9 cellular contexts compared by ENCODE assay signal in the genomic region with DNA sequence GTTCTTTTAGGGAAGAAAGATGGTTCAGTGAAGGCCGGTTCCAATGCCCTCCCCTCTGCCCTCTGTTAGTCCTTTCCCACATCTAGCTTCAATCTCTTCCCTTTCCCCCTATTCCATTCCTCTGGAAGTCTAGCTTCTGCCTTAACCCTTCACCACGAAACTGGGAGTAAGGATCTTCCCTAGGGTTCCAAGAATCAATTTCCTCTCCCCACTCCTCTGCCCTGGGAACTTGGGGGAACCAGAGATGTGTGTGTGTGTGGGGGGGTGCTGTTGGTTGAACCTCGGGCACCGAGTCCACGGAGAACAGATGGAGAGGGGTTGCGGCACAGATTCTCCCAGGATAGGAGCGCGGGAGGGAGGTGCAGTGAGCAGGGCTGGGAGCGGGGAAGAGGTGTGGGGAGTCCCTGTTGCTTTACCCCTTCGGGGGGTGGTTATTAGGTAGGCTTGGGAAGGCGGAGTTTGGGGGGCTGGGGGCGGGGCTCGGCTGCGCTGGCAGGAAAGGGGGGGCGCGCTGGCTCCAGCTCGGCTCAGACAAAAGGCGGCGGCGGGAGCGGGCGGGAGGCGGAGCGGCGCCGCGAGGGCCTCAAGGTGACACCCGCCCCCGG. TPM values are rescaled to one million over a fixed set of nuclear protein-coding genes. Genes with fewer than 3 reads are reported as not detected.
DNase-seq lines count a peak whose midpoint lies in the region; ATAC-seq and TF ChIP-seq lines count a peak whose summit lies in the region.
"Had no signal": no experiment of that assay in that cellular context is flagged by ENCODE, and none has a peak within 500 bp of the region (broad histone marks: within the 10 kb centered on the region; RNA-seq: fewer than 3 reads in every experiment).

A gene (plus strand): TSS at position 530 of the 605 bp plus-strand sequence. CDS start 293 bp downstream, outside the sequence.

- ATAC-seq in stimulated activated memory B cell treated with anti-CD40 and anti-IgM and Interleukin-4, amounts not matched to agents 10 μg/mL and 1 μg/mL and 100 μg/mL, for 72 hours = no peak

- H3K4me1 ChIP-seq in left ventricle myocardium inferior = peaks cover 11% of the 10 kb centered on the region

- H3K4me3 Mint-ChIP-seq in stimulated activated memory B cell treated with anti-CD40 and anti-IgM and Interleukin-4, amounts not matched to agents 10 μg/mL and 1 μg/mL and 100 μg/mL, for 72 hours = peak within 1 kb of the TSS; percentile 76

- no peak for TF ChIP-seq CTCF in left ventricle myocardium inferior (IDR thresholded peaks at IDR 0.05; ENCODE audit: borderline replicate concordance)

- no peaks in the 10 kb centered on the region for H3K36me3 ChIP-seq in left ventricle myocardium inferior

- peak; percentile 57 for DNase-seq in NCI-H748 (lab: John Stamatoyannopoulos, UW; ENCODE audit: unreplicated experiment)
- DNase-seq in NCI-H748 treated with DMSO at 0.1 percent for 48 hours (lab: John Stamatoyannopoulos, UW) = no peak
- peak; percentile 23 for DNase-seq in T-helper 9 cell
- DNase-seq in left ventricle myocardium inferior = no peak
- no peak for DNase-seq in mucosa of gallbladder (ENCODE audit: low spot score)
- DNase-seq in midbrain (lab: John Stamatoyannopoulos, UW) = no peak
- no peak for DNase-seq in AG20443 (ENCODE audit: low spot score)

- H3K9me3 ChIP-seq in left ventricle myocardium inferior (replicated peaks) = no peaks in the 10 kb centered on the region

- H3K4me3 ChIP-seq in left ventricle myocardium inferior = peak within 1 kb of the TSS; percentile 57

- H3K4me1 Mint-ChIP-seq in stimulated activated memory B cell treated with anti-CD40 and anti-IgM and Interleukin-4, amounts not matched to agents 10 μg/mL and 1 μg/mL and 100 μg/mL, for 72 hours = peaks cover 42% of the 10 kb centered on the region

- H3K9me3 Mint-ChIP-seq in stimulated activated memory B cell treated with anti-CD40 and anti-IgM and Interleukin-4, amounts not matched to agents 10 μg/mL and 1 μg/mL and 100 μg/mL, for 72 hours = no peaks in the 10 kb centered on the region

- peaks cover 50% of the 10 kb centered on the region for H3K27me3 Mint-ChIP-seq in stimulated activated memory B cell treated with anti-CD40 and anti-IgM and Interleukin-4, amounts not matched to agents 10 μg/mL and 1 μg/mL and 100 μg/mL, for 72 hours

- H3K27me3 ChIP-seq in left ventricle myocardium inferior (ENCODE audit: low read depth) = peaks cover 71% of the 10 kb centered on the region

- no peak within 1 kb of the TSS for H3K27ac ChIP-seq in left ventricle myocardium inferior (replicated peaks)
- H3K27ac ChIP-seq: KMS-11 had no signal

- intact Hi-C loops in left ventricle myocardium inferior (cut with micrococcal nuclease) = no loop called here

- H3K27ac Mint-ChIP-seq in stimulated activated memory B cell treated with anti-CD40 and anti-IgM and Interleukin-4, amounts not matched to agents 10 μg/mL and 1 μg/mL and 100 μg/mL, for 72 hours = no peak within 1 kb of the TSS

- peaks cover 7% of the 10 kb centered on the region for H3K36me3 Mint-ChIP-seq in stimulated activated memory B cell treated with anti-CD40 and anti-IgM and Interleukin-4, amounts not matched to agents 10 μg/mL and 1 μg/mL and 100 μg/mL, for 72 hours

RNA-seq across cellular contexts. Expression of the gene that starts here (rescaled TPM):
- not detected for total RNA-seq in left ventricle myocardium inferior
- 0.12 TPM for total RNA-seq in mucosa of gallbladder

Comparison
In these comparisons a context has a peak if more than half of its experiments do, and no peak if none do; other contexts are left out.
1. DNase-seq: peak in NCI-H748 (single experiment) and T-helper 9 cell (single experiment); none in NCI-H748 treated with DMSO at 0.1 percent for 48 hours (single experiment), left ventricle myocardium inferior (single experiment), mucosa of gallbladder (single experiment), midbrain (single experiment) and AG20443 (single experiment).